12 cellular contexts compared by ENCODE assay signal in genomic region chr13:44819245-44819644, GRCh38.
DNase-seq lines count a peak whose midpoint lies in the region; ATAC-seq, FAIRE-seq and TF ChIP-seq lines count a peak whose summit lies in the region.
"Had no signal": no experiment of that assay in that cellular context is flagged by ENCODE, and none has a peak within 500 bp of the region (broad histone marks: within the 10 kb centered on the region; RNA-seq: fewer than 3 reads in every experiment).

No MANE protein-coding gene starts in this region.

- H3K23ac ChIP-seq in IMR-90 (ENCODE audit: low read depth, low read length): peak overlapping the region; percentile 88

- H3K9me1 ChIP-seq in IMR-90 (ENCODE audit: insufficient read depth, low read length): peaks cover 29% of the 10 kb centered on the region

- TF ChIP-seq RAD21 in IMR-90 (IDR thresholded peaks at IDR 0.05; ENCODE audit: low read length): no peak

- peak overlapping the region; percentile 37 to 55 for H4K8ac ChIP-seq in IMR-90 (ENCODE audit: low read depth in 2 of 2, low read length in 2 of 2)

- H3K4me3 ChIP-seq in IMR-90 (ENCODE audit: insufficient read depth, low read depth, low read length): no peak overlapping the region
- H3K4me3 ChIP-seq in lower lobe of right lung: no peak overlapping the region

- H3K9me3 ChIP-seq in IMR-90 (ENCODE audit: control insufficient read depth, insufficient read depth, low read length) (no peaks in the 10 kb centered on the region), lower lobe of right lung (no peaks in the 10 kb centered on the region)

- no peak overlapping the region for H3K56ac ChIP-seq in IMR-90 (ENCODE audit: extremely low read depth, insufficient read depth, low read length)

- peak overlapping the region; percentile 51 for H2AFZ ChIP-seq in IMR-90 (replicated peaks; ENCODE audit: low read length, poor library complexity)

- H3K4ac ChIP-seq in IMR-90 (ENCODE audit: low read depth, low read length): peak overlapping the region; percentile 94

- no peak overlapping the region for H3K9ac ChIP-seq in IMR-90 (ENCODE audit: low read depth, low read length)

- peak overlapping the region in 1 of 2 donors; percentile 18 for H3K4me3 Mint-ChIP-seq in activated T-cell treated with anti-CD3 and anti-CD28 coated beads, Interleukin-2, amount 50 U/mL, for 72 hours
- H3K4me3 Mint-ChIP-seq: memory B cell had no signal

- peak overlapping the region; percentile 30 for H2AK9ac ChIP-seq in IMR-90 (replicated peaks; ENCODE audit: low read depth, low read length, poor library complexity)

- no peak for TF ChIP-seq POLR2A in IMR-90 (IDR thresholded peaks at IDR 0.05; ENCODE audit: low read depth, low read length)

- no peaks in the 10 kb centered on the region for H3K36me3 ChIP-seq in IMR-90 (ENCODE audit: control insufficient read depth, insufficient read depth, low read length)
- no peaks in the 10 kb centered on the region for H3K36me3 ChIP-seq in lower lobe of right lung

- H3K27ac ChIP-seq in IMR-90 (ENCODE audit: insufficient read depth, low read length): peak overlapping the region; percentile 43
- H3K27ac ChIP-seq in lower lobe of right lung: no peak overlapping the region

- no TSS peak for BruUV-seq in IMR-90 (replicated peaks; lab: Mats Ljungman, UMichigan)

- peaks cover 0 to 2% of the 10 kb centered on the region in 2 donors for H3K36me3 Mint-ChIP-seq in activated T-cell treated with anti-CD3 and anti-CD28 coated beads, Interleukin-2, amount 50 U/mL, for 72 hours (ENCODE audit: insufficient read depth in 2 of 2)
- H3K36me3 Mint-ChIP-seq: memory B cell had no signal

- WGBS in IMR-90 (ENCODE audit: extremely low coverage in 2 of 2, insufficient read length in 1 of 2), 2 experiments: no CpG with 5 or more reads among the region's 3 CpGs

- peak; percentile 100 for FAIRE-seq in islet of Langerhans (lab: Jason Lieb, UNC)
- FAIRE-seq: colon had no signal

- peak overlapping the region; percentile 92 for H2BK5ac ChIP-seq in IMR-90 (ENCODE audit: low read depth, low read length, poor library complexity, severe bottlenecking)

- H3K18ac ChIP-seq in IMR-90 (ENCODE audit: low read depth, low read length): peak overlapping the region; percentile 32

- DNase-seq in Daoy (ENCODE audit: low read depth) (peak; percentile 55), IMR-90 (peak; percentile 95), lower lobe of right lung (no peak), AML-193 (lab: John Stamatoyannopoulos, UW) (no peak)
- peak; percentile 33 to 46 for DNase-seq in activated T-cell treated with anti-CD3 and anti-CD28 coated beads, Interleukin-2, amount 50 U/mL, for 72 hours
- no peak for DNase-seq in effector CD8-positive, alpha-beta T cell (lab: John Stamatoyannopoulos, UW)
- DNase-seq: NCI-H1105, T1000 had no signal

- peak; percentile 51 for ATAC-seq in IMR-90 (ENCODE audit: low read depth)
- ATAC-seq in activated T-cell treated with anti-CD3 and anti-CD28 coated beads, Interleukin-2, amount 50 U/mL, for 72 hours (replicated peaks in 1 of 2): peak; percentile 88 to 90
- no peak for ATAC-seq in HG02970 (IDR thresholded peaks at IDR 0.05; ENCODE audit: low FRiP score, unreplicated experiment)
- no peak for ATAC-seq in lower lobe of right lung

- H3K79me1 ChIP-seq in IMR-90 (ENCODE audit: low read depth in 1 of 2, low read length in 2 of 2): 0 out of 4 replicates have a peak, but pooled peaks cover 0 to 6% of the 10 kb centered on the region in 2 experiments

- peaks cover 31% of the 10 kb centered on the region for H3K4me1 Mint-ChIP-seq in activated T-cell treated with anti-CD3 and anti-CD28 coated beads, Interleukin-2, amount 50 U/mL, for 72 hours (ENCODE audit: low read depth)
- H3K4me1 Mint-ChIP-seq: memory B cell had no signal

- peak overlapping the region; percentile 84 for H2AK5ac ChIP-seq in IMR-90 (ENCODE audit: low read depth, low read length)

- H3K14ac ChIP-seq in IMR-90 (replicated peaks; ENCODE audit: low read depth, low read length): peak overlapping the region; percentile 86

- peaks cover 48% of the 10 kb centered on the region for H3K27me3 Mint-ChIP-seq in activated T-cell treated with anti-CD3 and anti-CD28 coated beads, Interleukin-2, amount 50 U/mL, for 72 hours (ENCODE audit: low read depth)

- TF ChIP-seq CTCF in IMR-90 (conservative IDR thresholded peaks at IDR 0.05; ENCODE audit: low read depth, low read length): no peak
- TF ChIP-seq CTCF in lower lobe of right lung (IDR thresholded peaks at IDR 0.05): no peak

- CTCF ChIA-PET in IMR-90 (lab: Yijun Ruan, JAX): no interaction called here

- H3K4me2 ChIP-seq in IMR-90 (ENCODE audit: low read depth, low read length): no peak overlapping the region

- H4K5ac ChIP-seq in IMR-90 (ENCODE audit: low read depth, low read length): peak overlapping the region; percentile 36; the same call in 1 of the 2 replicates

- no peaks in the 10 kb centered on the region for H3K9me3 Mint-ChIP-seq in activated T-cell treated with anti-CD3 and anti-CD28 coated beads, Interleukin-2, amount 50 U/mL, for 72 hours
- H3K9me3 Mint-ChIP-seq: memory B cell had no signal

- H4K20me1 ChIP-seq in IMR-90 (ENCODE audit: insufficient read depth, low read length): no peaks in the 10 kb centered on the region

- peak overlapping the region; percentile 97 for H2BK120ac ChIP-seq in IMR-90 (ENCODE audit: low read depth, low read length)

- peak overlapping the region; percentile 86 for H4K91ac ChIP-seq in IMR-90 (ENCODE audit: insufficient read depth, low read depth, low read length)

- peak overlapping the region; percentile 94 for H2BK20ac ChIP-seq in IMR-90 (ENCODE audit: low read depth, low read length)

- dilution Hi-C loops in IMR-90 (cut with HindIII; ENCODE audit: low sequenced_read_pairs, unreplicated experiment): no loop called here

- H3K27me3 ChIP-seq in IMR-90 (ENCODE audit: control insufficient read depth, insufficient read depth, low read length) (no peaks in the 10 kb centered on the region), lower lobe of right lung (ENCODE audit: low read depth) (no peaks in the 10 kb centered on the region)

- in situ Hi-C loops in IMR-90 (cut with MboI; ENCODE audit: low sequenced_read_pairs): no loop called here

- peak overlapping the region; percentile 85 for H3K27ac Mint-ChIP-seq in activated T-cell treated with anti-CD3 and anti-CD28 coated beads, Interleukin-2, amount 50 U/mL, for 72 hours
- H3K27ac Mint-ChIP-seq: memory B cell had no signal

- intact Hi-C loops in IMR-90 (cut with micrococcal nuclease) (loop anchor here (5.0 to 10.0 kb wide), 5 partner anchors 97 to 334 kb away; partner anchors contain the start of gene TSC22D1), lower lobe of right lung (cut with DNase I) (no loop called here)

- H2BK15ac ChIP-seq in IMR-90 (ENCODE audit: low read depth, low read length): peak overlapping the region; percentile 90; the same call in 2 of the 3 replicates

- POLR2A ChIA-PET in IMR-90 (lab: Charles Lee; ENCODE audit: unreplicated experiment): no interaction called here

- peaks cover 24% of the 10 kb centered on the region for H3K4me1 ChIP-seq in IMR-90 (ENCODE audit: control insufficient read depth, insufficient read depth, low read length)
- H3K4me1 ChIP-seq in lower lobe of right lung: peaks cover 10% of the 10 kb centered on the region

TF ChIP-seq in IMR-90, 13 proteins besides CTCF, POLR2A, EP300 and RAD21:
- TF ChIP-seq USF2 (IDR thresholded peaks at IDR 0.05; ENCODE audit: low read depth, low read length) (peak; percentile 58), CEBPB (IDR thresholded peaks at IDR 0.05; ENCODE audit: low read depth, low read length) (0 out of 2 replicates have a peak, but pooled peaks have one; percentile 14), ELK1 (IDR thresholded peaks at IDR 0.05; ENCODE audit: borderline replicate concordance, low read depth, low read length) (no peak), CHD1 (IDR thresholded peaks at IDR 0.05; ENCODE audit: low read depth, low read length) (no peak), RCOR1 (IDR thresholded peaks at IDR 0.05; ENCODE audit: insufficient replicate concordance, low read length) (no peak), MAFK (IDR thresholded peaks at IDR 0.05; ENCODE audit: low read depth, low read length) (peak; percentile 36; the same call in 1 of the 2 replicates), FOS (IDR thresholded peaks at IDR 0.05; ENCODE audit: low read depth, low read length) (peak; percentile 87), SMC3 (IDR thresholded peaks at IDR 0.05; ENCODE audit: low read depth, low read length) (no peak), BHLHE40 (IDR thresholded peaks at IDR 0.05; ENCODE audit: low read depth, low read length) (peak; percentile 80)

Comparison
In these comparisons a context has a peak if more than half of its experiments do, and no peak if none do; other contexts are left out.
1. DNase-seq: peak in Daoy (single experiment), IMR-90 (single experiment) and activated T-cell treated with anti-CD3 and anti-CD28 coated beads, Interleukin-2, amount 50 U/mL, for 72 hours (2 of 2); none in lower lobe of right lung (single experiment), effector CD8-positive, alpha-beta T cell (single experiment) and AML-193 (0 of 2).
2. ATAC-seq: peak in IMR-90 (single experiment) and activated T-cell treated with anti-CD3 and anti-CD28 coated beads, Interleukin-2, amount 50 U/mL, for 72 hours (2 of 2); none in HG02970 (single experiment) and lower lobe of right lung (0 of 2).